8 cellular contexts compared by ENCODE assay signal in the genomic region with DNA sequence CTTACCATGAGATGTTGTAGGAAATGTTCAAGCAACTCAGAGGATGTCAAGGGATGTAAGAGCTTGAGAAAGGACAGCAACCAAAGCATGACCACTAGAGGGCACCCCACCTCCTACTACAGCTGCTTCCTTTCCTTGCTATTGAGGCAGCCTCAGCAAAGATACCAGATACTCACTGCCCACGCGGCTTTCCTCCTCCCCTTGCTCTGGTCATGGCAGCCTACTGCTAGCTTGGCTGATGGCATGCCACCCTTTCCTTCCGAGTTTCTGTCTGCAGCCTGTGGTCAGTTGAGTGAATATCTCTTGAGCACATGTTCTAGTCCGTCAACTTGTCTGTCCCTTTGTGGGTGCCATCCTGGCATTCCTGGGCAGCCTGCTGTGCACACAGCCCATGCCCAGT. TPM values are rescaled to one million over a fixed set of nuclear protein-coding genes. Genes with fewer than 3 reads are reported as not detected.
A peak's percentile ranks its signal among the peaks of the same experiment; 100 is the strongest.
DNase-seq lines count a peak whose midpoint lies in the region; ATAC-seq and TF ChIP-seq lines count a peak whose summit lies in the region.

No MANE protein-coding gene starts in this region.

- no peak overlapping the region for H3K4me3 Mint-ChIP-seq in activated CD4-positive, alpha-beta memory T cell treated with anti-CD3 and anti-CD28 coated beads, Interleukin-2, amount 10 ng/mL, durations not matched to agents 7 days and 5 days

- H3K27me3 ChIP-seq in lung (ENCODE audit: control insufficient read depth, insufficient read depth), result no peaks in the 10 kb centered on the region

- H3K4me1 Mint-ChIP-seq in activated CD4-positive, alpha-beta memory T cell treated with anti-CD3 and anti-CD28 coated beads, Interleukin-2, amount 10 ng/mL, durations not matched to agents 7 days and 5 days, result peaks cover 52% of the 10 kb centered on the region

- H3K9me3 ChIP-seq in lung (ENCODE audit: control insufficient read depth in 2 of 2, insufficient read depth in 1 of 2, low read length in 1 of 2), result peaks cover 0 to 2% of the 10 kb centered on the region in 2 donors

- POLR2A ChIA-PET in activated CD4-positive, alpha-beta memory T cell treated with anti-CD3 and anti-CD28 coated beads, Interleukin-2, amount 10 ng/mL, durations not matched to agents 7 days and 5 days (lab: Charles Lee), result interaction anchor here (0.6 to 2.3 kb wide), 14 partner anchors 11 to 438 kb away, joined by 3 to 24 read pairs (median 4); a partner anchor contains a TSS

- H3K4me1 ChIP-seq in lung (ENCODE audit: control insufficient read depth in 2 of 2, insufficient read depth in 2 of 2, low read length in 2 of 2), result peaks cover 2 to 4% of the 10 kb centered on the region in 2 donors

- H3K27me3 Mint-ChIP-seq in activated CD4-positive, alpha-beta memory T cell treated with anti-CD3 and anti-CD28 coated beads, Interleukin-2, amount 10 ng/mL, durations not matched to agents 7 days and 5 days, result no peaks in the 10 kb centered on the region

- H3K27ac Mint-ChIP-seq in activated CD4-positive, alpha-beta memory T cell treated with anti-CD3 and anti-CD28 coated beads, Interleukin-2, amount 10 ng/mL, durations not matched to agents 7 days and 5 days, result peak overlapping the region; percentile 2

- H3K4me3 ChIP-seq in lung, result no peak overlapping the region

- CTCF ChIA-PET in activated CD4-positive, alpha-beta memory T cell treated with anti-CD3 and anti-CD28 coated beads, Interleukin-2, amount 10 ng/mL, durations not matched to agents 7 days and 5 days (lab: Charles Lee), result interaction anchor here (0.6 to 7.5 kb wide), 29 partner anchors 9 to 468 kb away, joined by 3 to 232 read pairs (median 5); a partner anchor contains a TSS

- peak; percentile 87 for TF ChIP-seq CTCF in lung (IDR thresholded peaks at IDR 0.05; ENCODE audit: control extremely low read depth, extremely low read depth)

- H3K36me3 ChIP-seq in lung (ENCODE audit: control insufficient read depth in 2 of 2, insufficient read depth in 2 of 2, low read length in 2 of 2), result peaks cover 5 to 18% of the 10 kb centered on the region in 2 donors

- DNase-seq in DMS53 treated with DMSO at 0.1 percent for 48 hours (lab: John Stamatoyannopoulos, UW; ENCODE audit: unreplicated experiment), result peak; percentile 33
- peak; percentile 25 for DNase-seq in HPDE6-E6E7 (ENCODE audit: extremely low spot score)
- DNase-seq in NCI-H82 treated with DMSO at 0.1 percent for 48 hours (lab: John Stamatoyannopoulos, UW; ENCODE audit: unreplicated experiment), result peak; percentile 52
- DNase-seq in activated CD4-positive, alpha-beta memory T cell treated with anti-CD3 and anti-CD28 coated beads, Interleukin-2, amount 10 ng/mL, durations not matched to agents 7 days and 5 days, result peak; percentile 89
- peak; percentile 73 for DNase-seq in effector CD4-positive, alpha-beta T cell
- DNase-seq in lung (ENCODE audit: low spot score), result peak; percentile 86
- DNase-seq in stimulated activated CD8-positive, alpha-beta memory T cell treated with anti-CD3 and anti-CD28 coated beads, Interleukin-12 subunit alpha, Interleukin-12 subunit beta, amount 100 ng/mL, for 24 hours (ENCODE audit: extremely low read depth), result peak; percentile 69

- no peak overlapping the region for H3K27ac ChIP-seq in lung (ENCODE audit: low read depth in 1 of 2, low read length in 1 of 2)

- H3K36me3 Mint-ChIP-seq in activated CD4-positive, alpha-beta memory T cell treated with anti-CD3 and anti-CD28 coated beads, Interleukin-2, amount 10 ng/mL, durations not matched to agents 7 days and 5 days (ENCODE audit: low read depth), result peaks cover 71% of the 10 kb centered on the region

- WGBS in lung, 2 donors, result 18 to 24% methylated on average over 4 of the region's 4 CpGs

- peak; percentile 87 for ATAC-seq in lung (ENCODE audit: insufficient read depth, low FRiP score)
- no peak for ATAC-seq in HG02840 (IDR thresholded peaks at IDR 0.05; ENCODE audit: low FRiP score, unreplicated experiment)

- no peaks in the 10 kb centered on the region for H3K9me3 Mint-ChIP-seq in activated CD4-positive, alpha-beta memory T cell treated with anti-CD3 and anti-CD28 coated beads, Interleukin-2, amount 10 ng/mL, durations not matched to agents 7 days and 5 days

RNA-seq across cellular contexts. Expression of a gene that starts 4.4 kb away (rescaled TPM):
- total RNA-seq in activated CD4-positive, alpha-beta memory T cell treated with anti-CD3 and anti-CD28 coated beads, Interleukin-2, amount 10 ng/mL, durations not matched to agents 7 days and 5 days, result 10 to 100 TPM; 53.8 to 58.8 TPM
- total RNA-seq in lung, result 1 to 10 TPM; 1.5 to 2.4 TPM
- 1 to 10 TPM; 1.0 to 4.3 TPM for polyA plus RNA-seq in lung

RNA-seq across cellular contexts. Expression of a gene that starts 52.5 kb away (rescaled TPM):
- under 1 TPM; 0.28 TPM for total RNA-seq in activated CD4-positive, alpha-beta memory T cell treated with anti-CD3 and anti-CD28 coated beads, Interleukin-2, amount 10 ng/mL, durations not matched to agents 7 days and 5 days
- under 1 TPM in 1 of 2 donors, not detected in 1; 0.46 TPM for total RNA-seq in lung
- polyA plus RNA-seq in lung, result under 1 TPM in 1 of 2 donors, not detected in 1; 0.09 TPM

RNA-seq across cellular contexts. Expression of a gene that starts 56.8 kb away (rescaled TPM):
- total RNA-seq in activated CD4-positive, alpha-beta memory T cell treated with anti-CD3 and anti-CD28 coated beads, Interleukin-2, amount 10 ng/mL, durations not matched to agents 7 days and 5 days, result 10 to 100 TPM; 21.7 to 22.6 TPM
- total RNA-seq in lung, result 10 to 100 TPM; 32.7 to 38.7 TPM
- polyA plus RNA-seq in lung, result 10 to 100 TPM; 11.3 to 13.7 TPM

Comparison
In these comparisons a context has a peak if more than half of its experiments do, and no peak if none do; other contexts are left out.
1. DNase-seq: peak in every context shown above with its lines; median percentile 89 in activated CD4-positive, alpha-beta memory T cell treated with anti-CD3 and anti-CD28 coated beads, Interleukin-2, amount 10 ng/mL, durations not matched to agents 7 days and 5 days; 86 in lung; 73 in effector CD4-positive, alpha-beta T cell; 69 in stimulated activated CD8-positive, alpha-beta memory T cell treated with anti-CD3 and anti-CD28 coated beads, Interleukin-12 subunit alpha, Interleukin-12 subunit beta, amount 100 ng/mL, for 24 hours; 52 in NCI-H82 treated with DMSO at 0.1 percent for 48 hours; 33 in DMS53 treated with DMSO at 0.1 percent for 48 hours; 25 in HPDE6-E6E7.
2. RNA of a gene that starts 4.4 kb away (total RNA-seq): 53.8 to 58.8 TPM in activated CD4-positive, alpha-beta memory T cell treated with anti-CD3 and anti-CD28 coated beads, Interleukin-2, amount 10 ng/mL, durations not matched to agents 7 days and 5 days; 1.5 to 2.4 TPM in lung; every median in the first group is over 10 times any median in the second.